Comparison of ENCODE assay signal across 2 cellular contexts in genomic region chr10:35074266-35074665, GRCh38.
TF ChIP-seq lines count a peak whose summit lies in the region.

No MANE protein-coding gene starts in this region.

TF ChIP-seq in IMR-90, 13 proteins besides CTCF, POLR2A, EP300 and RAD21:
- no peak for TF ChIP-seq FOS (IDR thresholded peaks at IDR 0.05; ENCODE audit: low read depth, low read length)
- TF ChIP-seq MAFK (IDR thresholded peaks at IDR 0.05; ENCODE audit: low read depth, low read length), result no peak
- TF ChIP-seq CHD1 (IDR thresholded peaks at IDR 0.05; ENCODE audit: low read depth, low read length), result no peak
- TF ChIP-seq SMC3 (IDR thresholded peaks at IDR 0.05; ENCODE audit: low read depth, low read length), result no peak
- TF ChIP-seq RCOR1 (IDR thresholded peaks at IDR 0.05; ENCODE audit: insufficient replicate concordance, low read length), result no peak
- no peak for TF ChIP-seq BHLHE40 (IDR thresholded peaks at IDR 0.05; ENCODE audit: low read depth, low read length)
- no peak for TF ChIP-seq CEBPB (IDR thresholded peaks at IDR 0.05; ENCODE audit: low read depth, low read length)
- no peak for TF ChIP-seq MAZ (IDR thresholded peaks at IDR 0.05; ENCODE audit: borderline replicate concordance, low read depth, low read length)
- TF ChIP-seq NFE2L2 (IDR thresholded peaks at IDR 0.05; ENCODE audit: low read depth, low read length), result no peak
- TF ChIP-seq USF2 (IDR thresholded peaks at IDR 0.05; ENCODE audit: low read depth, low read length), result no peak
- TF ChIP-seq MXI1 (IDR thresholded peaks at IDR 0.05; ENCODE audit: borderline replicate concordance, low read depth, low read length), result no peak
- TF ChIP-seq, protein P1, sequence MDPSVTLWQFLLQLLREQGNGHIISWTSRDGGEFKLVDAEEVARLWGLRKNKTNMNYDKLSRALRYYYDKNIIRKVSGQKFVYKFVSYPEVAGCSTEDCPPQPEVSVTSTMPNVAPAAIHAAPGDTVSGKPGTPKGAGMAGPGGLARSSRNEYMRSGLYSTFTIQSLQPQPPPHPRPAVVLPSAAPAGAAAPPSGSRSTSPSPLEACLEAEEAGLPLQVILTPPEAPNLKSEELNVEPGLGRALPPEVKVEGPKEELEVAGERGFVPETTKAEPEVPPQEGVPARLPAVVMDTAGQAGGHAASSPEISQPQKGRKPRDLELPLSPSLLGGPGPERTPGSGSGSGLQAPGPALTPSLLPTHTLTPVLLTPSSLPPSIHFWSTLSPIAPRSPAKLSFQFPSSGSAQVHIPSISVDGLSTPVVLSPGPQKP (IDR thresholded peaks at IDR 0.05; ENCODE audit: borderline replicate concordance, low read depth, low read length), result no peak
- TF ChIP-seq RFX5 (IDR thresholded peaks at IDR 0.05; ENCODE audit: low read depth, low read length), result no peak

TF ChIP-seq in K562, 482 proteins besides CTCF, POLR2A, EP300 and RAD21:
- TF ChIP-seq GATAD2A (IDR thresholded peaks at IDR 0.05) (no peak), ZBTB5 (IDR thresholded peaks at IDR 0.05) (no peak), EHMT2 (IDR thresholded peaks at IDR 0.05) (0 out of 2 replicates have a peak, but pooled peaks have one; percentile 27), ZNF12 (CRISPR knock-in tag; IDR thresholded peaks at IDR 0.05) (no peak), EGR1 (conservative IDR thresholded peaks at IDR 0.05) (peak; percentile 66)
